ENCODE assay signal across 9 cellular contexts in genomic region chr10:10872035-10872673, GRCh38.
DNase-seq lines count a peak whose midpoint lies in the region; ATAC-seq, FAIRE-seq and TF ChIP-seq lines count a peak whose summit lies in the region.
"Had no signal": no experiment of that assay in that cellular context is flagged by ENCODE, and none has a peak within 500 bp of the region (broad histone marks: within the 10 kb centered on the region; RNA-seq: fewer than 3 reads in every experiment).

No MANE protein-coding gene starts in this region.

- DNase-seq in HepG2 (ENCODE audit: low spot score) = no peak
- DNase-seq in fibroblast of the aortic adventitia (ENCODE audit: low read depth) = peak; percentile 99
- DNase-seq in myocyte (ENCODE audit: low read depth) = peak; percentile 87
- no peak for DNase-seq in NCI-H2227 treated with DMSO at 0.1 percent for 48 hours (lab: John Stamatoyannopoulos, UW)
- DNase-seq in HPDE6-E6E7 (ENCODE audit: extremely low spot score) = no peak
- no peak for DNase-seq in NCI-H524 treated with DMSO at 0.1 percent for 48 hours (lab: John Stamatoyannopoulos, UW)
- DNase-seq in activated naive CD4-positive, alpha-beta T cell (lab: John Stamatoyannopoulos, UW) = no peak
- DNase-seq: stimulated activated CD4-positive, alpha-beta T cell treated with anti-CD3 and anti-CD28 coated beads, Interleukin-2, amount 100 ng/mL, for 24 hours had no signal

- no peaks in the 10 kb centered on the region for H3K36me3 ChIP-seq in liver (ENCODE audit: control insufficient read depth in 4 of 4, insufficient read depth in 3 of 4, low read depth in 1 of 4, low read length in 3 of 4)
- H3K36me3 ChIP-seq in HepG2 (replicated peaks in 1 of 2; ENCODE audit: control insufficient read depth in 1 of 2, insufficient read depth in 2 of 2, low read length in 2 of 2) = no peaks in the 10 kb centered on the region

- no peak for ATAC-seq in HepG2

- no peak for TF ChIP-seq CTCF in liver (IDR thresholded peaks at IDR 0.05; ENCODE audit: low read depth, low read length, missing input control)
- no peak for TF ChIP-seq CTCF in HepG2 (CRISPR knock-in tag; IDR thresholded peaks at IDR 0.05)
- TF ChIP-seq CTCF in fibroblast of the aortic adventitia (IDR thresholded peaks at IDR 0.05; ENCODE audit: insufficient read depth, low read length) = no peak

- CTCF ChIA-PET in HepG2 (lab: Yijun Ruan, JAX; ENCODE audit: low intra/inter-chr PET ratio, low total read pairs) = no interaction called here

- 31% methylated on average over 6 of the region's 6 CpGs for WGBS in liver
- WGBS in HepG2 (ENCODE audit: low lambda C conversion rate) = 3% methylated on average over 6 of the region's 6 CpGs

- TF ChIP-seq RAD21 in liver (IDR thresholded peaks at IDR 0.05) (no peak), HepG2 (CRISPR knock-in tag; IDR thresholded peaks at IDR 0.05) (no peak)

- H3K9me3 ChIP-seq in liver (ENCODE audit: control insufficient read depth in 4 of 4, low read length in 3 of 4) (no peaks in the 10 kb centered on the region), HepG2 (ENCODE audit: low read length) (no peaks in the 10 kb centered on the region; the same call in 1 of the 2 replicates)

- POLR2A ChIA-PET in HepG2 (lab: Yijun Ruan, JAX) = no interaction called here

- H3K79me2 ChIP-seq in HepG2 (ENCODE audit: insufficient read depth, low read length) = no peaks in the 10 kb centered on the region

- no peak for FAIRE-seq in HepG2 (lab: Jason Lieb, UNC)

- in situ Hi-C loops in HepG2 (cut with HindIII; ENCODE audit: extremely low pct_ligation_motif_present, low pct_unique_long_range_greater_than_20kb) = no loop called here

- H3K4me3 ChIP-seq in liver (ENCODE audit: low read depth in 1 of 3, low read length in 3 of 3) (no peak overlapping the region), HepG2 (replicated peaks in 1 of 3; ENCODE audit: insufficient read depth in 1 of 3, low read depth in 2 of 3, low read length in 3 of 3) (no peak overlapping the region), fibroblast of the aortic adventitia (ENCODE audit: low read depth, low read length) (no peak overlapping the region)

- H3K27ac ChIP-seq in liver (ENCODE audit: low read depth in 1 of 2, low read length in 2 of 2) (no peak overlapping the region), HepG2 (ENCODE audit: extremely low read length, insufficient read depth, low read length) (no peak overlapping the region)

- peaks cover 0 to 2% (median 0%) of the 10 kb centered on the region in 4 donors for H3K4me1 ChIP-seq in liver (ENCODE audit: control insufficient read depth in 4 of 4, insufficient read depth in 4 of 4, low read length in 3 of 4)
- no peaks in the 10 kb centered on the region for H3K4me1 ChIP-seq in HepG2 (ENCODE audit: insufficient read depth, low read length)

- H4K20me1 ChIP-seq in HepG2 (ENCODE audit: insufficient read depth, low read length) = no peaks in the 10 kb centered on the region

- peaks cover 0 to 2% (median 0%) of the 10 kb centered on the region in 4 donors for H3K27me3 ChIP-seq in liver (ENCODE audit: control insufficient read depth in 4 of 4, insufficient read depth in 4 of 4, low read length in 3 of 4)
- H3K27me3 ChIP-seq in HepG2 (ENCODE audit: control insufficient read depth in 1 of 2, insufficient read depth in 2 of 2, low read length in 2 of 2) = no peaks in the 10 kb centered on the region

- no peak overlapping the region for H3K4me2 ChIP-seq in HepG2 (ENCODE audit: low read depth, low read length)

- TF ChIP-seq EP300 in HepG2 (IDR thresholded peaks at IDR 0.05; ENCODE audit: low read depth in 2 of 2, low read length in 2 of 2) (no peak), HepG2 (CRISPR knock-in tag; IDR thresholded peaks at IDR 0.05; ENCODE audit: borderline replicate concordance) (no peak)

- H2AFZ ChIP-seq in HepG2 (ENCODE audit: low read length) = no peak overlapping the region

- no peak for TF ChIP-seq POLR2A in HepG2 (IDR thresholded peaks at IDR 0.05; ENCODE audit: insufficient read depth in 1 of 2, low read depth in 2 of 2, low read length in 2 of 2)

- intact Hi-C loops in HepG2 (cut with micrococcal nuclease; ENCODE audit: unreplicated experiment) = no loop called here

- H3K9ac ChIP-seq in liver (ENCODE audit: low read depth in 1 of 2, low read length in 2 of 2) (no peak overlapping the region), HepG2 (ENCODE audit: insufficient read depth, low read depth, low read length) (no peak overlapping the region)

- no TSS peak for BruUV-seq in HepG2 (replicated peaks; lab: Mats Ljungman, UMichigan)

TF ChIP-seq in liver, 16 proteins besides CTCF, POLR2A, EP300 and RAD21:
- no peak for TF ChIP-seq ZBTB33 (IDR thresholded peaks at IDR 0.05)
- TF ChIP-seq NR2F2 (IDR thresholded peaks at IDR 0.05) = peak; percentile 46
- no peak for TF ChIP-seq TAF1 (conservative IDR thresholded peaks at IDR 0.05)

TF ChIP-seq in HepG2, 621 proteins besides CTCF, POLR2A, EP300 and RAD21:
- TF ChIP-seq DR1 (CRISPR knock-in tag; IDR thresholded peaks at IDR 0.05) (no peak), ZNF713 (CRISPR knock-in tag; IDR thresholded peaks at IDR 0.05) (no peak), JUN (CRISPR knock-in tag; IDR thresholded peaks at IDR 0.05) (no peak), SNAI1 (CRISPR knock-in tag; IDR thresholded peaks at IDR 0.05; ENCODE audit: borderline replicate concordance) (no peak), RFX1 (IDR thresholded peaks at IDR 0.05) (no peak), SMARCC2 (IDR thresholded peaks at IDR 0.05) (no peak), ZMAT5 (CRISPR knock-in tag; IDR thresholded peaks at IDR 0.05; ENCODE audit: borderline replicate concordance, low read depth) (no peak), ZNF552 (CRISPR knock-in tag; IDR thresholded peaks at IDR 0.05; ENCODE audit: borderline replicate concordance) (no peak), TCF7 (IDR thresholded peaks at IDR 0.05; ENCODE audit: low read depth) (no peak), HNF4G (IDR thresholded peaks at IDR 0.05; ENCODE audit: borderline replicate concordance, low read depth, low read length) (no peak), HNF4G (CRISPR knock-in tag; IDR thresholded peaks at IDR 0.05; ENCODE audit: borderline replicate concordance, low read depth) (no peak)
TF ChIP-seq in HepG2: peak in this region for 0.

Comparison
In these comparisons a context has a peak if more than half of its experiments do, and no peak if none do; other contexts are left out.
1. DNase-seq: peak in fibroblast of the aortic adventitia (single experiment) and myocyte (single experiment); none in HepG2 (single experiment), NCI-H2227 treated with DMSO at 0.1 percent for 48 hours (single experiment), HPDE6-E6E7 (single experiment), NCI-H524 treated with DMSO at 0.1 percent for 48 hours (single experiment) and activated naive CD4-positive, alpha-beta T cell (0 of 4).